Comparison of ENCODE assay signal across 15 cellular contexts in the genomic region with DNA sequence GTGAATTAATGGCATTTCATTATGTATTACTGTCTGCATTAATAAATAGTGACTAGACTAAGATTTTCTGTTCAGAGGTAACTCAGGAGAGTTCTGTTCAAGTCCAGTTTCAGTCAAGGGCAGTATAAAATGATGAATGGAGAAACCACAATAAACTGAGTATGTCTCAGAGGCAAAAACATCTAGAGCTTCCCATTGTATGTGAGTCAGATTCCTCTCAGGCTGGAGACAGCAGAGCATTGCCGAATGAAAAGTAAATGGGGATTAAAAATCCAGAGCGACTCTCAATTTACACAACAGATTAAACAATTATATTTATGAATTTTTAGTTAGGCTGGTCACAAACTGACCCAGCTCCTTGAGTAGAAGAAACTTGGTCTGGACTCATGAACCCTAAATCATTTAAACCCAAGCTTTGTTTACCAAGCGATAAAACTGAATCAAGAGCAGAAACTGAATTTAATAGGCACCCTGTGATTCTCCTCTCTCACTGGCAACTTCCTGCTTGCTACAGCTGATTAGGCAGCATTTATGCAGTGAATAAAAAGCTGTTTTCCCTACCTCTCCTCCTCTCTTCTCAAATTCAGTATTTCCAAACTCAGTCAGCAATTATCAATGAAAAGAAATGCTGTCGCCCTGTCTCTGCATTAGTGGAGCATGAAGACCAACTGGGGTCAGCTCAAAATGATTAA.
DNase-seq lines count a peak whose midpoint lies in the region; ATAC-seq lines count a peak whose summit lies in the region.
"Had no signal": no experiment of that assay in that cellular context is flagged by ENCODE, and none has a peak within 500 bp of the region (broad histone marks: within the 10 kb centered on the region; RNA-seq: fewer than 3 reads in every experiment).

No MANE protein-coding gene starts in this region.

- no peaks in the 10 kb centered on the region for H3K36me3 Mint-ChIP-seq in activated T-cell treated with anti-CD3 and anti-CD28 coated beads, Interleukin-2, amount 50 U/mL, for 4 hours (ENCODE audit: insufficient read depth)

- H3K9me3 Mint-ChIP-seq in activated T-cell treated with anti-CD3 and anti-CD28 coated beads, Interleukin-2, amount 50 U/mL, for 4 hours, result peaks cover 12% of the 10 kb centered on the region
- H3K9me3 Mint-ChIP-seq: activated CD4-positive, alpha-beta T cell treated with anti-CD3 and anti-CD28 coated beads, Interleukin-2, amount 10 ng/mL, durations not matched to agents 24 days and 14 days had no signal

- no peaks in the 10 kb centered on the region for H3K27me3 Mint-ChIP-seq in activated T-cell treated with anti-CD3 and anti-CD28 coated beads, Interleukin-2, amount 50 U/mL, for 4 hours (ENCODE audit: low read depth)
- H3K27me3 Mint-ChIP-seq: activated CD4-positive, alpha-beta T cell treated with anti-CD3 and anti-CD28 coated beads, Interleukin-2, amount 10 ng/mL, durations not matched to agents 24 days and 14 days had no signal

- H3K4me3 Mint-ChIP-seq in activated T-cell treated with anti-CD3 and anti-CD28 coated beads, Interleukin-2, amount 50 U/mL, for 4 hours, result no peak overlapping the region
- H3K4me3 Mint-ChIP-seq: activated CD4-positive, alpha-beta T cell treated with anti-CD3 and anti-CD28 coated beads, Interleukin-2, amount 10 ng/mL, durations not matched to agents 24 days and 14 days had no signal

- DNase-seq in NCI-H510A treated with DMSO at 0.1 percent for 48 hours (lab: John Stamatoyannopoulos, UW), result peak; percentile 43
- no peak for DNase-seq in NCI-H510A (lab: John Stamatoyannopoulos, UW)
- peak; percentile 12 for DNase-seq in cerebellar cortex (ENCODE audit: low spot score)
- DNase-seq in medulla oblongata (ENCODE audit: extremely low spot score), result peak; percentile 2
- no peak for DNase-seq in activated T-cell treated with anti-CD3 and anti-CD28 coated beads, Interleukin-2, amount 50 U/mL, for 4 hours
- DNase-seq in GM19240 (ENCODE audit: insufficient read length, low spot score), result no peak
- no peak for DNase-seq in ecto neural progenitor cell (ENCODE audit: low spot score)
- DNase-seq: ACHN; activated CD4-positive, alpha-beta T cell treated with anti-CD3 and anti-CD28 coated beads, Interleukin-2, amount 10 ng/mL, durations not matched to agents 24 days and 14 days; activated T-cell treated with anti-CD3 and anti-CD28 coated beads, Interleukin-2, amount 50 U/mL, for 48 hours; glutamatergic neuron; left ventricle myocardium inferior; NCI-H526; occipital lobe had no signal

- H3K4me1 Mint-ChIP-seq in activated T-cell treated with anti-CD3 and anti-CD28 coated beads, Interleukin-2, amount 50 U/mL, for 4 hours (ENCODE audit: low read depth), result no peaks in the 10 kb centered on the region
- H3K4me1 Mint-ChIP-seq: activated CD4-positive, alpha-beta T cell treated with anti-CD3 and anti-CD28 coated beads, Interleukin-2, amount 10 ng/mL, durations not matched to agents 24 days and 14 days had no signal

- no peak for ATAC-seq in HG03457 (IDR thresholded peaks at IDR 0.05; ENCODE audit: unreplicated experiment)
- ATAC-seq in activated T-cell treated with anti-CD3 and anti-CD28 coated beads, Interleukin-2, amount 50 U/mL, for 4 hours, result no peak

Comparison
In these comparisons a context has a peak if more than half of its experiments do, and no peak if none do; other contexts are left out.
1. DNase-seq: peak in NCI-H510A treated with DMSO at 0.1 percent for 48 hours (single experiment), cerebellar cortex (single experiment) and medulla oblongata (single experiment); none in NCI-H510A (single experiment), activated T-cell treated with anti-CD3 and anti-CD28 coated beads, Interleukin-2, amount 50 U/mL, for 4 hours (single experiment), GM19240 (single experiment) and ecto neural progenitor cell (single experiment).